Comparison of ENCODE assay signal across 9 cellular contexts in genomic region chr19:8194528-8195275, GRCh38. TPM values are rescaled to one million over a fixed set of nuclear protein-coding genes. Genes with fewer than 3 reads are reported as not detected.
DNase-seq lines count a peak whose midpoint lies in the region; ATAC-seq and TF ChIP-seq lines count a peak whose summit lies in the region.
"Had no signal": no experiment of that assay in that cellular context is flagged by ENCODE, and none has a peak within 500 bp of the region (broad histone marks: within the 10 kb centered on the region; RNA-seq: fewer than 3 reads in every experiment).

No MANE protein-coding gene starts in this region.

- intact Hi-C loops in Right ventricle myocardium superior (cut with DNase I) = no loop called here
- intact Hi-C loops in cardiac septum (cut with DNase I) = no loop called here
- intact Hi-C loops in left colon (cut with DNase I, micrococcal nuclease) = no loop called here

- no peaks in the 10 kb centered on the region for H3K27me3 ChIP-seq in hepatocyte
- H3K27me3 ChIP-seq: SJCRH30 had no signal

- no peaks in the 10 kb centered on the region for H3K9me2 ChIP-seq in hepatocyte (replicated peaks; ENCODE audit: insufficient read depth)

- TF ChIP-seq CTCF in hepatocyte (IDR thresholded peaks at IDR 0.05; ENCODE audit: poor library complexity) = no peak

- no peak overlapping the region for H3K27ac ChIP-seq in hepatocyte
- H3K27ac ChIP-seq: SJCRH30 had no signal

- WGBS in hepatocyte (ENCODE audit: low lambda C conversion rate, missing lambda C conversion rate) = 90% methylated on average over 11 of the region's 11 CpGs

- no peak overlapping the region for H3K4me2 ChIP-seq in hepatocyte

- no peaks in the 10 kb centered on the region for H3K4me1 ChIP-seq in hepatocyte (ENCODE audit: insufficient read depth)
- H3K4me1 ChIP-seq: SJCRH30 had no signal

- H3K79me2 ChIP-seq in hepatocyte = no peaks in the 10 kb centered on the region

- no peaks in the 10 kb centered on the region for H3K36me3 ChIP-seq in hepatocyte (replicated peaks; ENCODE audit: insufficient read depth, low read depth)
- H3K36me3 ChIP-seq: SJCRH30 had no signal

- DNase-seq in Right ventricle myocardium superior (peak; percentile 51), cardiac septum (ENCODE audit: low spot score) (no peak), left colon (peak; percentile 39 to 43), ureter (ENCODE audit: low spot score) (peak; percentile 50), hepatocyte (ENCODE audit: low spot score) (no peak)
- DNase-seq in activated T-cell treated with anti-CD3 and anti-CD28 coated beads, Interleukin-2, amount 50 U/mL, for 1 hour = peak; percentile 39

- no peak overlapping the region for H3K4me3 ChIP-seq in hepatocyte
- H3K4me3 ChIP-seq: SJCRH30 had no signal

- no peak overlapping the region for H2AFZ ChIP-seq in hepatocyte

- H3K9me3 ChIP-seq in hepatocyte (ENCODE audit: low read depth) = no peaks in the 10 kb centered on the region
- H3K9me3 ChIP-seq: SJCRH30 had no signal

- H4K20me1 ChIP-seq in hepatocyte (ENCODE audit: insufficient read depth, poor library complexity, severe bottlenecking) = no peaks in the 10 kb centered on the region

- peak; percentile 46 for ATAC-seq in Right ventricle myocardium superior (ENCODE audit: poor library complexity)
- peak; percentile 48 for ATAC-seq in left colon
- ATAC-seq in HG03565 (IDR thresholded peaks at IDR 0.05; ENCODE audit: unreplicated experiment) = no peak
- ATAC-seq in HG03432 (IDR thresholded peaks at IDR 0.05; ENCODE audit: unreplicated experiment) = no peak

RNA-seq across cellular contexts. Expression of gene CERS4, which starts 14.5 kb away (rescaled TPM):
- total RNA-seq in Right ventricle myocardium superior (19.1 TPM), cardiac septum (24.1 TPM), left colon (1 to 10 TPM; 3.8 to 7.3 TPM), ureter (49.8 TPM), hepatocyte (79.6 and 82.6 TPM in 2 replicates)
- 69.2 and 86.0 TPM in 2 replicates for polyA plus RNA-seq in hepatocyte

RNA-seq across cellular contexts. Expression of gene FBN3, which starts 45.3 kb away (rescaled TPM):
- total RNA-seq in Right ventricle myocardium superior = not detected
- total RNA-seq in cardiac septum = not detected
- not detected for total RNA-seq in left colon
- total RNA-seq in ureter = not detected
- total RNA-seq in hepatocyte = 9.4 and 11.5 TPM in 2 replicates
- polyA plus RNA-seq in hepatocyte = 6.4 and 7.5 TPM in 2 replicates

Comparison
In these comparisons a context has a peak if more than half of its experiments do, and no peak if none do; other contexts are left out.
1. DNase-seq: peak in Right ventricle myocardium superior (single experiment), activated T-cell treated with anti-CD3 and anti-CD28 coated beads, Interleukin-2, amount 50 U/mL, for 1 hour (single experiment), left colon (2 of 2) and ureter (single experiment); none in cardiac septum (single experiment) and hepatocyte (single experiment).
2. ATAC-seq: peak in Right ventricle myocardium superior (single experiment) and left colon (single experiment); none in HG03565 (single experiment) and HG03432 (single experiment).
3. RNA of gene FBN3, which starts 45.3 kb away (total RNA-seq): 9.4 to 11.5 TPM in hepatocyte; not detected in ureter (single experiment), not detected in Right ventricle myocardium superior (single experiment), not detected in cardiac septum (single experiment) and not detected in left colon; every median in the first group is over 10 times any median in the second.